Comparison of ENCODE assay signal across 16 cellular contexts in the genomic region with DNA sequence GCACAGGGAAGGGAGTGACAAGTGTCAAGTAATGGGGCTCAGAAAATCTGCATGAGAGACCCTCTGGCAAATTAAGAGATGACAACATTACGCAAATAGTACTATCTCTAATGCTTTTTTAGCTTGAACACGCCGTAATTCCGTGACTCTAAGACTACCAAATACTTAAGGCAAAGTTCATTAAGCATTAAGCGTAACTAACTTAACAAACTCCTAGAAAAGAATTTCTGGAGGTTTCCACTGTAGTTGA. TPM values are rescaled to one million over a fixed set of nuclear protein-coding genes. Genes with fewer than 3 reads are reported as not detected.
DNase-seq lines count a peak whose midpoint lies in the region; ATAC-seq and TF ChIP-seq lines count a peak whose summit lies in the region.
"Had no signal": no experiment of that assay in that cellular context is flagged by ENCODE, and none has a peak within 500 bp of the region (broad histone marks: within the 10 kb centered on the region; RNA-seq: fewer than 3 reads in every experiment).

No MANE protein-coding gene starts in this region.

- CTCF ChIA-PET in activated CD8-positive, alpha-beta memory T cell treated with anti-CD3 and anti-CD28 coated beads, Interleukin-2, amount 10 ng/mL, durations not matched to agents 7 days and 5 days (lab: Charles Lee), result interaction anchor here (0.5 to 1.6 kb wide), 12 partner anchors 9 to 1890 kb away, joined by 3 to 10 read pairs (median 4); no protein-coding TSS in a partner anchor

- H3K4me3 ChIP-seq in left ventricle myocardium inferior, result peak overlapping the region; percentile 56
- no peak overlapping the region for H3K4me3 ChIP-seq in heart right ventricle
- peak overlapping the region; percentile 70 for H3K4me3 ChIP-seq in iPS-18a (ENCODE audit: low read length)
- H3K4me3 ChIP-seq: BLaER1, PC-9 had no signal

- H3K4me3 Mint-ChIP-seq in activated T-helper 17 cell treated with anti-CD3 and anti-CD28 coated beads, Interleukin-2, amount 50 U/mL, for 72 hours, result peak overlapping the region; percentile 43
- H3K4me3 Mint-ChIP-seq in type B pancreatic cell, result peak overlapping the region; percentile 85
- no peak overlapping the region for H3K4me3 Mint-ChIP-seq in activated CD8-positive, alpha-beta memory T cell treated with anti-CD3 and anti-CD28 coated beads, Interleukin-2, amount 10 ng/mL, durations not matched to agents 7 days and 5 days

- TF ChIP-seq CTCF in left ventricle myocardium inferior (IDR thresholded peaks at IDR 0.05; ENCODE audit: borderline replicate concordance) (no peak), heart right ventricle (IDR thresholded peaks at IDR 0.05) (no peak), type B pancreatic cell (conservative IDR thresholded peaks at IDR 0.05) (no peak)

- no peak overlapping the region for H3K27ac Mint-ChIP-seq in activated T-helper 17 cell treated with anti-CD3 and anti-CD28 coated beads, Interleukin-2, amount 50 U/mL, for 72 hours
- peak overlapping the region; percentile 83 for H3K27ac Mint-ChIP-seq in type B pancreatic cell
- H3K27ac Mint-ChIP-seq in activated CD8-positive, alpha-beta memory T cell treated with anti-CD3 and anti-CD28 coated beads, Interleukin-2, amount 10 ng/mL, durations not matched to agents 7 days and 5 days, result no peak overlapping the region
- H3K27ac Mint-ChIP-seq: CD8-positive, alpha-beta T cell had no signal

- H3K4me1 ChIP-seq in left ventricle myocardium inferior (peaks cover 36% of the 10 kb centered on the region), heart right ventricle (peaks cover 0 to 20% (median 13%) of the 10 kb centered on the region in 9 donors), iPS-18a (ENCODE audit: control insufficient read depth, low read depth, low read length) (no peaks in the 10 kb centered on the region)
- H3K4me1 ChIP-seq: BLaER1 had no signal

- H3K36me3 ChIP-seq in left ventricle myocardium inferior, result no peaks in the 10 kb centered on the region
- H3K36me3 ChIP-seq in heart right ventricle, result no peaks in the 10 kb centered on the region
- no peaks in the 10 kb centered on the region for H3K36me3 ChIP-seq in iPS-18a (ENCODE audit: control insufficient read depth, low read depth, low read length)
- H3K36me3 ChIP-seq: BLaER1 had no signal

- no peaks in the 10 kb centered on the region for H3K9me3 ChIP-seq in left ventricle myocardium inferior (replicated peaks)
- no peaks in the 10 kb centered on the region for H3K9me3 ChIP-seq in heart right ventricle
- no peaks in the 10 kb centered on the region for H3K9me3 ChIP-seq in iPS-18a (ENCODE audit: control insufficient read depth, low read depth, low read length)
- H3K9me3 ChIP-seq: BLaER1 had no signal

- no peaks in the 10 kb centered on the region for H3K9me3 Mint-ChIP-seq in activated T-helper 17 cell treated with anti-CD3 and anti-CD28 coated beads, Interleukin-2, amount 50 U/mL, for 72 hours
- H3K9me3 Mint-ChIP-seq in type B pancreatic cell, result no peaks in the 10 kb centered on the region
- H3K9me3 Mint-ChIP-seq in activated CD8-positive, alpha-beta memory T cell treated with anti-CD3 and anti-CD28 coated beads, Interleukin-2, amount 10 ng/mL, durations not matched to agents 7 days and 5 days (ENCODE audit: low read depth), result no peaks in the 10 kb centered on the region
- H3K9me3 Mint-ChIP-seq: CD8-positive, alpha-beta T cell had no signal

- H3K27me3 Mint-ChIP-seq in activated T-helper 17 cell treated with anti-CD3 and anti-CD28 coated beads, Interleukin-2, amount 50 U/mL, for 72 hours, result peaks cover 40% of the 10 kb centered on the region
- peaks cover 54% of the 10 kb centered on the region for H3K27me3 Mint-ChIP-seq in type B pancreatic cell
- peaks cover 28% of the 10 kb centered on the region for H3K27me3 Mint-ChIP-seq in activated CD8-positive, alpha-beta memory T cell treated with anti-CD3 and anti-CD28 coated beads, Interleukin-2, amount 10 ng/mL, durations not matched to agents 7 days and 5 days

- no peak for DNase-seq in left ventricle myocardium inferior
- no peak for DNase-seq in heart right ventricle
- DNase-seq in type B pancreatic cell (ENCODE audit: extremely low spot score, unreplicated experiment), result no peak
- no peak for DNase-seq in AG08395 (ENCODE audit: low spot score)
- no peak for DNase-seq in activated CD8-positive, alpha-beta memory T cell treated with anti-CD3 and anti-CD28 coated beads, Interleukin-2, amount 10 ng/mL, durations not matched to agents 7 days and 5 days
- DNase-seq: DMS 273 treated with DMSO at 0.1 percent for 48 hours, GF-D8, GOT3 had no signal

- H3K27ac ChIP-seq in left ventricle myocardium inferior (replicated peaks) (peak overlapping the region; percentile 74), heart right ventricle (peak overlapping the region in 5 of 10 donors; percentile 2 to 65 (median 43)), iPS-18a (ENCODE audit: low read length) (no peak overlapping the region)
- H3K27ac ChIP-seq: BLaER1, PC-9 had no signal

- peaks cover 29% of the 10 kb centered on the region for H3K27me3 ChIP-seq in left ventricle myocardium inferior (ENCODE audit: low read depth)
- peaks cover 0 to 16% (median 9%) of the 10 kb centered on the region in 7 donors for H3K27me3 ChIP-seq in heart right ventricle
- peaks cover 18% of the 10 kb centered on the region for H3K27me3 ChIP-seq in iPS-18a (ENCODE audit: control insufficient read depth, insufficient read depth, low read length)

- ATAC-seq in heart right ventricle, result no peak
- ATAC-seq in activated T-helper 17 cell treated with anti-CD3 and anti-CD28 coated beads, Interleukin-2, amount 50 U/mL, for 72 hours (replicated peaks), result no peak
- ATAC-seq in HG02588 (IDR thresholded peaks at IDR 0.05; ENCODE audit: unreplicated experiment), result no peak
- no peak for ATAC-seq in activated CD8-positive, alpha-beta memory T cell treated with anti-CD3 and anti-CD28 coated beads, Interleukin-2, amount 10 ng/mL, durations not matched to agents 7 days and 5 days

- H3K9ac ChIP-seq in iPS-18a (ENCODE audit: low read length), result no peak overlapping the region
- H3K9ac ChIP-seq: BLaER1 had no signal

- H3K4me1 Mint-ChIP-seq in activated T-helper 17 cell treated with anti-CD3 and anti-CD28 coated beads, Interleukin-2, amount 50 U/mL, for 72 hours, result peaks cover 4% of the 10 kb centered on the region
- peaks cover 5% of the 10 kb centered on the region for H3K4me1 Mint-ChIP-seq in type B pancreatic cell (ENCODE audit: unreplicated experiment)
- H3K4me1 Mint-ChIP-seq in activated CD8-positive, alpha-beta memory T cell treated with anti-CD3 and anti-CD28 coated beads, Interleukin-2, amount 10 ng/mL, durations not matched to agents 7 days and 5 days, result peaks cover 3% of the 10 kb centered on the region

- no peaks in the 10 kb centered on the region for H3K36me3 Mint-ChIP-seq in activated T-helper 17 cell treated with anti-CD3 and anti-CD28 coated beads, Interleukin-2, amount 50 U/mL, for 72 hours (ENCODE audit: low read depth)
- no peaks in the 10 kb centered on the region for H3K36me3 Mint-ChIP-seq in type B pancreatic cell
- H3K36me3 Mint-ChIP-seq in activated CD8-positive, alpha-beta memory T cell treated with anti-CD3 and anti-CD28 coated beads, Interleukin-2, amount 10 ng/mL, durations not matched to agents 7 days and 5 days, result no peaks in the 10 kb centered on the region
- H3K36me3 Mint-ChIP-seq: CD8-positive, alpha-beta T cell had no signal

- intact Hi-C loops in left ventricle myocardium inferior (cut with micrococcal nuclease) (loop anchor here (2.0 kb wide), 1 partner anchor 76 kb away; no protein-coding TSS in a partner anchor), heart right ventricle (cut with DNase I) (loop anchor here in 8 of 10 donors (2.0 to 10.0 kb wide), 5 partner anchors 75 to 282 kb away; no protein-coding TSS in a partner anchor)

- WGBS in heart right ventricle, 2 donors, result 21 to 24% methylated on average over 5 of the region's 5 CpGs

RNA-seq across cellular contexts. Expression of a gene that starts 1.2 kb away (rescaled TPM):
- 9.1 TPM for total RNA-seq in left ventricle myocardium inferior
- 10 to 100 TPM in 4 of 10 donors, 1 to 10 TPM in 6; 5.1 to 45.4 (median 9.1) TPM for total RNA-seq in heart right ventricle
- 1 to 10 TPM in 1 of 2 donors, under 1 TPM in 1; 0.22 to 2.0 TPM for polyA plus RNA-seq in heart right ventricle
- not detected for total RNA-seq in activated T-helper 17 cell treated with anti-CD3 and anti-CD28 coated beads, Interleukin-2, amount 50 U/mL, for 72 hours
- total RNA-seq in type B pancreatic cell (ENCODE audit: low replicate concordance), result 19.6 and 70.3 TPM in 2 replicates
- total RNA-seq in activated CD8-positive, alpha-beta memory T cell treated with anti-CD3 and anti-CD28 coated beads, Interleukin-2, amount 10 ng/mL, durations not matched to agents 7 days and 5 days, result not detected
- total RNA-seq: CD8-positive, alpha-beta T cell; Daoy; PC-9 had no signal
- polyA plus RNA-seq: IMR-90 had no signal

Comparison
In these comparisons a context has a peak if more than half of its experiments do, and no peak if none do; other contexts are left out.
1. H3K4me3 ChIP-seq: peak in left ventricle myocardium inferior (single experiment) and iPS-18a (single experiment); none in heart right ventricle (0 of 10).
2. RNA of a gene that starts 1.2 kb away (total RNA-seq): 19.6 to 70.3 TPM in type B pancreatic cell, 5.1 to 45.4 TPM in heart right ventricle and 9.1 TPM in left ventricle myocardium inferior (single experiment); not detected in activated T-helper 17 cell treated with anti-CD3 and anti-CD28 coated beads, Interleukin-2, amount 50 U/mL, for 72 hours and not detected in activated CD8-positive, alpha-beta memory T cell treated with anti-CD3 and anti-CD28 coated beads, Interleukin-2, amount 10 ng/mL, durations not matched to agents 7 days and 5 days; every median in the first group is over 4 times any median in the second.